ENCODE assay signal across 2 cellular contexts in the genomic region with DNA sequence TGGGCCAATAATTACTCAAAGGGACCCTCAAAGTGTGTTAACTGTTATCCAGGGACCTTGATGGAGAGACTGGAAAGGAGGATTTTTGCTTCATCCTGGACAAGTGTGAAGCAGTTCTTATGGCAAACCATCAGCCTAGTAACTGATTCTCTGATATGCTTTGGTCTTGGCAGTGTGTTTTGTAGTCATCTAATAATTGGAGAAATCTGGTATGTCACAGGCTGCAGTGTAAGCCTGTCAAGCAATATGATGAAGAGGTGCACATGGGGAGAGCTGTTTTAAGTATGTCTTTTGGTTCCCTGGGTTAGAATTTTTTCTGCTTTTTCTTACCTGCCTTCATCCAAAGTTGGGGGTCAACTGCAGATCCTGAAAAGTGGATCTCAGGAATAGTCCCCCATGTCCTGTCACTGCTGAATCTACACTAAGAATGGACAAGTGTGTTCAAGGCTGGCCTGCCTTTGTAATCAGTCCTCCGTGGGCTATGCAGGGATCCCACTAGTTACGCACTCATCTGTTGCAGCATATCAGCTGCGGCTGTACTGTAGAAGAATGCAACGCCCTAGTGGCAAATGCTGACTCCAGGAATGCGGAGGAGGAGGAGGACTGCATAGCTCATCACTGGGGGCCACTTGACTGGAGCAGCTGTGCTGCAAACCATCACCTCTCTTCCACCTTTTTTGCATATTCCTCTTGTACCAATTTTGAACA.
TF ChIP-seq lines count a peak whose summit lies in the region.

No MANE protein-coding gene starts in this region.

TF ChIP-seq in GM23338, 12 proteins besides CTCF, POLR2A, EP300 and RAD21:
- TF ChIP-seq POLR2AphosphoS5 (IDR thresholded peaks at IDR 0.05; ENCODE audit: low read depth) (no peak), EZH2phosphoT487 (IDR thresholded peaks at IDR 0.05; ENCODE audit: unreplicated experiment) (no peak), CREB1 (CRISPR knock-in tag; IDR thresholded peaks at IDR 0.05; ENCODE audit: low read depth) (0 out of 2 replicates have a peak, but pooled peaks have one; percentile 12), NANOG (IDR thresholded peaks at IDR 0.05; ENCODE audit: borderline replicate concordance) (no peak)

TF ChIP-seq in HepG2, 621 proteins besides CTCF, POLR2A, EP300 and RAD21 (continues in another document):
- TF ChIP-seq GATAD2A (CRISPR knock-in tag; IDR thresholded peaks at IDR 0.05), result peak; percentile 56
- no peak for TF ChIP-seq MATR3 (CRISPR knock-in tag; IDR thresholded peaks at IDR 0.05)
- no peak for TF ChIP-seq ZFP82 (CRISPR knock-in tag; IDR thresholded peaks at IDR 0.05; ENCODE audit: borderline replicate concordance)
- TF ChIP-seq, protein P1, sequence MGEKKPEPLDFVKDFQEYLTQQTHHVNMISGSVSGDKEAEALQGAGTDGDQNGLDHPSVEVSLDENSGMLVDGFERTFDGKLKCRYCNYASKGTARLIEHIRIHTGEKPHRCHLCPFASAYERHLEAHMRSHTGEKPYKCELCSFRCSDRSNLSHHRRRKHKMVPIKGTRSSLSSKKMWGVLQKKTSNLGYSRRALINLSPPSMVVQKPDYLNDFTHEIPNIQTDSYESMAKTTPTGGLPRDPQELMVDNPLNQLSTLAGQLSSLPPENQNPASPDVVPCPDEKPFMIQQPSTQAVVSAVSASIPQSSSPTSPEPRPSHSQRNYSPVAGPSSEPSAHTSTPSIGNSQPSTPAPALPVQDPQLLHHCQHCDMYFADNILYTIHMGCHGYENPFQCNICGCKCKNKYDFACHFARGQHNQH (CRISPR knock-in tag; IDR thresholded peaks at IDR 0.05), result 0 out of 2 replicates have a peak, but pooled peaks have one; percentile 25
- TF ChIP-seq ZNF678 (CRISPR knock-in tag; IDR thresholded peaks at IDR 0.05), result no peak
- no peak for TF ChIP-seq ZNF564 (CRISPR knock-in tag; IDR thresholded peaks at IDR 0.05)
- no peak for TF ChIP-seq ZNF670 (CRISPR knock-in tag; IDR thresholded peaks at IDR 0.05; ENCODE audit: borderline replicate concordance)
- TF ChIP-seq ZNF333 (CRISPR knock-in tag; IDR thresholded peaks at IDR 0.05; ENCODE audit: borderline replicate concordance), result no peak
- TF ChIP-seq, protein P2, sequence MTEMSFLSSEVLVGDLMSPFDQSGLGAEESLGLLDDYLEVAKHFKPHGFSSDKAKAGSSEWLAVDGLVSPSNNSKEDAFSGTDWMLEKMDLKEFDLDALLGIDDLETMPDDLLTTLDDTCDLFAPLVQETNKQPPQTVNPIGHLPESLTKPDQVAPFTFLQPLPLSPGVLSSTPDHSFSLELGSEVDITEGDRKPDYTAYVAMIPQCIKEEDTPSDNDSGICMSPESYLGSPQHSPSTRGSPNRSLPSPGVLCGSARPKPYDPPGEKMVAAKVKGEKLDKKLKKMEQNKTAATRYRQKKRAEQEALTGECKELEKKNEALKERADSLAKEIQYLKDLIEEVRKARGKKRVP (CRISPR knock-in tag; IDR thresholded peaks at IDR 0.05), result 0 out of 4 replicates have a peak, but pooled peaks of 1 of the 2 experiments have one; percentile 42
- TF ChIP-seq IRF2 (CRISPR knock-in tag; IDR thresholded peaks at IDR 0.05), result 0 out of 2 replicates have a peak, but pooled peaks have one; percentile 25
- peak; percentile 69 to 72; a peak in 3 of 4 replicates for TF ChIP-seq MAFK (conservative IDR thresholded peaks at IDR 0.05 in 1 of 2, IDR thresholded peaks at IDR 0.05 in 1 of 2; ENCODE audit: low read length in 2 of 2)
- TF ChIP-seq TEAD3 (CRISPR knock-in tag; optimal IDR thresholded peaks at IDR 0.05; ENCODE audit: borderline replicate concordance), result peak; percentile 98
- peak; percentile 68; the same call in 1 of the 2 replicates for TF ChIP-seq JUND (CRISPR knock-in tag; IDR thresholded peaks at IDR 0.05)
- no peak for TF ChIP-seq CREB1 (IDR thresholded peaks at IDR 0.05)
- TF ChIP-seq CREB1 (CRISPR knock-in tag; IDR thresholded peaks at IDR 0.05), result peak; percentile 16; the same call in 1 of the 2 replicates
- no peak for TF ChIP-seq GTF3A (CRISPR knock-in tag; conservative IDR thresholded peaks at IDR 0.05)
- 0 out of 2 replicates have a peak, but pooled peaks have one; percentile 18 for TF ChIP-seq NFE2 (CRISPR knock-in tag; IDR thresholded peaks at IDR 0.05)
- TF ChIP-seq KDM3A (CRISPR knock-in tag; IDR thresholded peaks at IDR 0.05; ENCODE audit: low read depth), result no peak
- TF ChIP-seq SAP130 (CRISPR knock-in tag; IDR thresholded peaks at IDR 0.05; ENCODE audit: low read depth), result peak; percentile 77
- TF ChIP-seq ZNF292 (CRISPR knock-in tag; IDR thresholded peaks at IDR 0.05; ENCODE audit: borderline replicate concordance, low read depth), result peak; percentile 59; the same call in 1 of the 2 replicates
- peak; percentile 74; the same call in 1 of the 2 replicates for TF ChIP-seq MAZ (IDR thresholded peaks at IDR 0.05; ENCODE audit: borderline replicate concordance, low read depth, low read length)
- no peak for TF ChIP-seq MAZ (CRISPR knock-in tag; IDR thresholded peaks at IDR 0.05; ENCODE audit: low read depth)
- no peak for TF ChIP-seq SOX6 (IDR thresholded peaks at IDR 0.05)
- TF ChIP-seq SOX6 (CRISPR knock-in tag; IDR thresholded peaks at IDR 0.05), result peak; percentile 28; the same call in 1 of the 2 replicates
- TF ChIP-seq, protein P3, sequence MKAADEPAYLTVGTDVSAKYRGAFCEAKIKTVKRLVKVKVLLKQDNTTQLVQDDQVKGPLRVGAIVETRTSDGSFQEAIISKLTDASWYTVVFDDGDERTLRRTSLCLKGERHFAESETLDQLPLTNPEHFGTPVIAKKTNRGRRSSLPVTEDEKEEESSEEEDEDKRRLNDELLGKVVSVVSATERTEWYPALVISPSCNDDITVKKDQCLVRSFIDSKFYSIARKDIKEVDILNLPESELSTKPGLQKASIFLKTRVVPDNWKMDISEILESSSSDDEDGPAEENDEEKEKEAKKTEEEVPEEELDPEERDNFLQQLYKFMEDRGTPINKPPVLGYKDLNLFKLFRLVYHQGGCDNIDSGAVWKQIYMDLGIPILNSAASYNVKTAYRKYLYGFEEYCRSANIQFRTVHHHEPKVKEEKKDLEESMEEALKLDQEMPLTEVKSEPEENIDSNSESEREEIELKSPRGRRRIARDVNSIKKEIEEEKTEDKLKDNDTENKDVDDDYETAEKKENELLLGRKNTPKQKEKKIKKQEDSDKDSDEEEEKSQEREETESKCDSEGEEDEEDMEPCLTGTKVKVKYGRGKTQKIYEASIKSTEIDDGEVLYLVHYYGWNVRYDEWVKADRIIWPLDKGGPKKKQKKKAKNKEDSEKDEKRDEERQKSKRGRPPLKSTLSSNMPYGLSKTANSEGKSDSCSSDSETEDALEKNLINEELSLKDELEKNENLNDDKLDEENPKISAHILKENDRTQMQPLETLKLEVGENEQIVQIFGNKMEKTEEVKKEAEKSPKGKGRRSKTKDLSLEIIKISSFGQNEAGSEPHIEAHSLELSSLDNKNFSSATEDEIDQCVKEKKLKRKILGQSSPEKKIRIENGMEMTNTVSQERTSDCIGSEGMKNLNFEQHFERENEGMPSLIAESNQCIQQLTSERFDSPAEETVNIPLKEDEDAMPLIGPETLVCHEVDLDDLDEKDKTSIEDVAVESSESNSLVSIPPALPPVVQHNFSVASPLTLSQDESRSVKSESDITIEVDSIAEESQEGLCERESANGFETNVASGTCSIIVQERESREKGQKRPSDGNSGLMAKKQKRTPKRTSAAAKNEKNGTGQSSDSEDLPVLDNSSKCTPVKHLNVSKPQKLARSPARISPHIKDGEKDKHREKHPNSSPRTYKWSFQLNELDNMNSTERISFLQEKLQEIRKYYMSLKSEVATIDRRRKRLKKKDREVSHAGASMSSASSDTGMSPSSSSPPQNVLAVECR (CRISPR knock-in tag; IDR thresholded peaks at IDR 0.05; ENCODE audit: borderline replicate concordance), result peak; percentile 47; the same call in 1 of the 2 replicates
- TF ChIP-seq, protein P4, sequence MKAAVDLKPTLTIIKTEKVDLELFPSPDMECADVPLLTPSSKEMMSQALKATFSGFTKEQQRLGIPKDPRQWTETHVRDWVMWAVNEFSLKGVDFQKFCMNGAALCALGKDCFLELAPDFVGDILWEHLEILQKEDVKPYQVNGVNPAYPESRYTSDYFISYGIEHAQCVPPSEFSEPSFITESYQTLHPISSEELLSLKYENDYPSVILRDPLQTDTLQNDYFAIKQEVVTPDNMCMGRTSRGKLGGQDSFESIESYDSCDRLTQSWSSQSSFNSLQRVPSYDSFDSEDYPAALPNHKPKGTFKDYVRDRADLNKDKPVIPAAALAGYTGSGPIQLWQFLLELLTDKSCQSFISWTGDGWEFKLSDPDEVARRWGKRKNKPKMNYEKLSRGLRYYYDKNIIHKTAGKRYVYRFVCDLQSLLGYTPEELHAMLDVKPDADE (CRISPR knock-in tag; IDR thresholded peaks at IDR 0.05), result no peak
- TF ChIP-seq, protein P5, sequence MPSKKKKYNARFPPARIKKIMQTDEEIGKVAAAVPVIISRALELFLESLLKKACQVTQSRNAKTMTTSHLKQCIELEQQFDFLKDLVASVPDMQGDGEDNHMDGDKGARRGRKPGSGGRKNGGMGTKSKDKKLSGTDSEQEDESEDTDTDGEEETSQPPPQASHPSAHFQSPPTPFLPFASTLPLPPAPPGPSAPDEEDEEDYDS (CRISPR knock-in tag; IDR thresholded peaks at IDR 0.05), result 0 out of 2 replicates have a peak, but pooled peaks have one; percentile 16
- peak; percentile 81 for TF ChIP-seq MAFF (IDR thresholded peaks at IDR 0.05; ENCODE audit: low read depth, low read length)
- TF ChIP-seq, protein P6, sequence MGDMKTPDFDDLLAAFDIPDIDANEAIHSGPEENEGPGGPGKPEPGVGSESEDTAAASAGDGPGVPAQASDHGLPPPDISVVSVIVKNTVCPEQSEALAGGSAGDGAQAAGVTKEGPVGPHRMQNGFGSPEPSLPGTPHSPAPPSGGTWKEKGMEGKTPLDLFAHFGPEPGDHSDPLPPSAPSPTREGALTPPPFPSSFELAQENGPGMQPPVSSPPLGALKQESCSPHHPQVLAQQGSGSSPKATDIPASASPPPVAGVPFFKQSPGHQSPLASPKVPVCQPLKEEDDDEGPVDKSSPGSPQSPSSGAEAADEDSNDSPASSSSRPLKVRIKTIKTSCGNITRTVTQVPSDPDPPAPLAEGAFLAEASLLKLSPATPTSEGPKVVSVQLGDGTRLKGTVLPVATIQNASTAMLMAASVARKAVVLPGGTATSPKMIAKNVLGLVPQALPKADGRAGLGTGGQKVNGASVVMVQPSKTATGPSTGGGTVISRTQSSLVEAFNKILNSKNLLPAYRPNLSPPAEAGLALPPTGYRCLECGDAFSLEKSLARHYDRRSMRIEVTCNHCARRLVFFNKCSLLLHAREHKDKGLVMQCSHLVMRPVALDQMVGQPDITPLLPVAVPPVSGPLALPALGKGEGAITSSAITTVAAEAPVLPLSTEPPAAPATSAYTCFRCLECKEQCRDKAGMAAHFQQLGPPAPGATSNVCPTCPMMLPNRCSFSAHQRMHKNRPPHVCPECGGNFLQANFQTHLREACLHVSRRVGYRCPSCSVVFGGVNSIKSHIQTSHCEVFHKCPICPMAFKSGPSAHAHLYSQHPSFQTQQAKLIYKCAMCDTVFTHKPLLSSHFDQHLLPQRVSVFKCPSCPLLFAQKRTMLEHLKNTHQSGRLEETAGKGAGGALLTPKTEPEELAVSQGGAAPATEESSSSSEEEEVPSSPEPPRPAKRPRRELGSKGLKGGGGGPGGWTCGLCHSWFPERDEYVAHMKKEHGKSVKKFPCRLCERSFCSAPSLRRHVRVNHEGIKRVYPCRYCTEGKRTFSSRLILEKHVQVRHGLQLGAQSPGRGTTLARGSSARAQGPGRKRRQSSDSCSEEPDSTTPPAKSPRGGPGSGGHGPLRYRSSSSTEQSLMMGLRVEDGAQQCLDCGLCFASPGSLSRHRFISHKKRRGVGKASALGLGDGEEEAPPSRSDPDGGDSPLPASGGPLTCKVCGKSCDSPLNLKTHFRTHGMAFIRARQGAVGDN (CRISPR knock-in tag; IDR thresholded peaks at IDR 0.05), result no peak
- TF ChIP-seq, protein P7, sequence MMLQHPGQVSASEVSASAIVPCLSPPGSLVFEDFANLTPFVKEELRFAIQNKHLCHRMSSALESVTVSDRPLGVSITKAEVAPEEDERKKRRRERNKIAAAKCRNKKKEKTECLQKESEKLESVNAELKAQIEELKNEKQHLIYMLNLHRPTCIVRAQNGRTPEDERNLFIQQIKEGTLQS (CRISPR knock-in tag; IDR thresholded peaks at IDR 0.05), result peak; percentile 84
- TF ChIP-seq HDAC2 (CRISPR knock-in tag; IDR thresholded peaks at IDR 0.05), result peak; percentile 49; the same call in 1 of the 2 replicates
- TF ChIP-seq ZNF12 (CRISPR knock-in tag; IDR thresholded peaks at IDR 0.05), result 0 out of 2 replicates have a peak, but pooled peaks have one; percentile 26
- 0 out of 2 replicates have a peak, but pooled peaks have one; percentile 51 for TF ChIP-seq ZNF331 (CRISPR knock-in tag; IDR thresholded peaks at IDR 0.05)
- no peak for TF ChIP-seq RXRB (CRISPR knock-in tag; IDR thresholded peaks at IDR 0.05; ENCODE audit: borderline replicate concordance)
- TF ChIP-seq MEIS1 (CRISPR knock-in tag; IDR thresholded peaks at IDR 0.05; ENCODE audit: borderline replicate concordance), result 0 out of 2 replicates have a peak, but pooled peaks have one; percentile 22
- TF ChIP-seq TOPORS (CRISPR knock-in tag; IDR thresholded peaks at IDR 0.05), result no peak
- TF ChIP-seq, protein P8, sequence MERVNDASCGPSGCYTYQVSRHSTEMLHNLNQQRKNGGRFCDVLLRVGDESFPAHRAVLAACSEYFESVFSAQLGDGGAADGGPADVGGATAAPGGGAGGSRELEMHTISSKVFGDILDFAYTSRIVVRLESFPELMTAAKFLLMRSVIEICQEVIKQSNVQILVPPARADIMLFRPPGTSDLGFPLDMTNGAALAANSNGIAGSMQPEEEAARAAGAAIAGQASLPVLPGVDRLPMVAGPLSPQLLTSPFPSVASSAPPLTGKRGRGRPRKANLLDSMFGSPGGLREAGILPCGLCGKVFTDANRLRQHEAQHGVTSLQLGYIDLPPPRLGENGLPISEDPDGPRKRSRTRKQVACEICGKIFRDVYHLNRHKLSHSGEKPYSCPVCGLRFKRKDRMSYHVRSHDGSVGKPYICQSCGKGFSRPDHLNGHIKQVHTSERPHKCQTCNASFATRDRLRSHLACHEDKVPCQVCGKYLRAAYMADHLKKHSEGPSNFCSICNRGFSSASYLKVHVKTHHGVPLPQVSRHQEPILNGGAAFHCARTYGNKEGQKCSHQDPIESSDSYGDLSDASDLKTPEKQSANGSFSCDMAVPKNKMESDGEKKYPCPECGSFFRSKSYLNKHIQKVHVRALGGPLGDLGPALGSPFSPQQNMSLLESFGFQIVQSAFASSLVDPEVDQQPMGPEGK (CRISPR knock-in tag; IDR thresholded peaks at IDR 0.05), result peak; percentile 91
- TF ChIP-seq ZNF263 (CRISPR knock-in tag; IDR thresholded peaks at IDR 0.05), result peak; percentile 90
- TF ChIP-seq LCORL (IDR thresholded peaks at IDR 0.05), result no peak
- TF ChIP-seq LCORL (CRISPR knock-in tag; IDR thresholded peaks at IDR 0.05), result peak; percentile 31; the same call in 1 of the 2 replicates
- TF ChIP-seq CEBPB (IDR thresholded peaks at IDR 0.05; ENCODE audit: borderline replicate concordance, low read depth, low read length), result peak; percentile 78; the same call in 1 of the 2 replicates
- peak; percentile 35; the same call in 1 of the 2 replicates for TF ChIP-seq SALL1 (CRISPR knock-in tag; IDR thresholded peaks at IDR 0.05)
